8 cellular contexts compared by ENCODE assay signal in genomic region chr3:50251220-50251619, GRCh38. TPM values are rescaled to one million over a fixed set of nuclear protein-coding genes. Genes with fewer than 3 reads are reported as not detected.
DNase-seq lines count a peak whose midpoint lies in the region; ATAC-seq and TF ChIP-seq lines count a peak whose summit lies in the region.

No MANE protein-coding gene starts in this region.

- H3K4me1 Mint-ChIP-seq in CD8-positive, alpha-beta memory T cell = peaks cover 31 to 55% (median 33%) of the 10 kb centered on the region in 3 donors
- H3K4me1 Mint-ChIP-seq in T-helper 2 cell treated with Interferon-gamma antibody and Interleukin-4, amounts not matched to agents 5 μg/mL and 100 μg/mL, for 36 hours (ENCODE audit: low read depth) = peaks cover 25% of the 10 kb centered on the region
- peaks cover 55% of the 10 kb centered on the region for H3K4me1 Mint-ChIP-seq in endothelial cell (ENCODE audit: unreplicated experiment)

- peaks cover 0 to 2% of the 10 kb centered on the region in 2 donors for H3K27me3 Mint-ChIP-seq in CD8-positive, alpha-beta memory T cell
- H3K27me3 Mint-ChIP-seq in T-helper 2 cell treated with Interferon-gamma antibody and Interleukin-4, amounts not matched to agents 5 μg/mL and 100 μg/mL, for 36 hours (ENCODE audit: low read depth) = no peaks in the 10 kb centered on the region
- H3K27me3 Mint-ChIP-seq in endothelial cell (ENCODE audit: unreplicated experiment) = peaks cover 16% of the 10 kb centered on the region

- peaks cover 63% of the 10 kb centered on the region for H3K4me1 ChIP-seq in CD8-positive, alpha-beta memory T cell (ENCODE audit: insufficient read depth, low read length)
- peaks cover 55 to 75% of the 10 kb centered on the region in 2 donors for H3K4me1 ChIP-seq in gastrocnemius medialis

- intact Hi-C loops in gastrocnemius medialis (cut with DNase I; ENCODE audit: low total_unique reads) = no loop called here

- no peaks in the 10 kb centered on the region for H3K9me3 Mint-ChIP-seq in CD8-positive, alpha-beta memory T cell
- no peaks in the 10 kb centered on the region for H3K9me3 Mint-ChIP-seq in T-helper 2 cell treated with Interferon-gamma antibody and Interleukin-4, amounts not matched to agents 5 μg/mL and 100 μg/mL, for 36 hours
- no peaks in the 10 kb centered on the region for H3K9me3 Mint-ChIP-seq in endothelial cell (ENCODE audit: unreplicated experiment)

- no peak for TF ChIP-seq POLR2A in gastrocnemius medialis (IDR thresholded peaks at IDR 0.05)

- no peak overlapping the region for H3K4me3 Mint-ChIP-seq in CD8-positive, alpha-beta memory T cell
- H3K4me3 Mint-ChIP-seq in T-helper 2 cell treated with Interferon-gamma antibody and Interleukin-4, amounts not matched to agents 5 μg/mL and 100 μg/mL, for 36 hours = no peak overlapping the region
- H3K4me3 Mint-ChIP-seq in endothelial cell (ENCODE audit: unreplicated experiment) = peak overlapping the region; percentile 56

- H3K27ac Mint-ChIP-seq in CD8-positive, alpha-beta memory T cell = peak overlapping the region; percentile 47 to 90 (median 76)
- peak overlapping the region; percentile 36 for H3K27ac Mint-ChIP-seq in T-helper 2 cell treated with Interferon-gamma antibody and Interleukin-4, amounts not matched to agents 5 μg/mL and 100 μg/mL, for 36 hours
- peak overlapping the region; percentile 76 for H3K27ac Mint-ChIP-seq in endothelial cell (ENCODE audit: unreplicated experiment)

- POLR2A ChIA-PET in CD8-positive, alpha-beta memory T cell (lab: Charles Lee) = interaction anchor here (0.7 kb wide), 1 partner anchor 18 kb away, joined by 3 read pairs; no protein-coding TSS in a partner anchor

- H3K36me3 Mint-ChIP-seq in CD8-positive, alpha-beta memory T cell = peaks cover 0 to 68% (median 2%) of the 10 kb centered on the region in 3 donors
- peaks cover 34% of the 10 kb centered on the region for H3K36me3 Mint-ChIP-seq in T-helper 2 cell treated with Interferon-gamma antibody and Interleukin-4, amounts not matched to agents 5 μg/mL and 100 μg/mL, for 36 hours (ENCODE audit: low read depth)
- H3K36me3 Mint-ChIP-seq in endothelial cell (ENCODE audit: low read depth, unreplicated experiment) = peaks cover 26% of the 10 kb centered on the region

- H3K4me3 ChIP-seq in CD8-positive, alpha-beta memory T cell (ENCODE audit: low read length) = no peak overlapping the region
- no peak overlapping the region for H3K4me3 ChIP-seq in gastrocnemius medialis

- peaks cover 51% of the 10 kb centered on the region for H3K36me3 ChIP-seq in CD8-positive, alpha-beta memory T cell (ENCODE audit: insufficient read depth, low read length)
- peaks cover 0 to 14% of the 10 kb centered on the region in 2 donors for H3K36me3 ChIP-seq in gastrocnemius medialis

- CTCF ChIA-PET in CD8-positive, alpha-beta memory T cell (lab: Charles Lee) = interaction anchor here (0.7 to 7.3 kb wide), 5 partner anchors 7 to 28 kb away, joined by 3 to 241 read pairs (median 4); partner anchors contain the start of gene GNAI2

- no peaks in the 10 kb centered on the region for H3K9me3 ChIP-seq in CD8-positive, alpha-beta memory T cell (ENCODE audit: low read length)
- H3K9me3 ChIP-seq in gastrocnemius medialis = no peaks in the 10 kb centered on the region

- ATAC-seq in gastrocnemius medialis = no peak
- no peak for ATAC-seq in HG03025 (IDR thresholded peaks at IDR 0.05; ENCODE audit: low FRiP score, unreplicated experiment)

- no peaks in the 10 kb centered on the region for H3K27me3 ChIP-seq in CD8-positive, alpha-beta memory T cell (ENCODE audit: insufficient read depth, low read length, poor library complexity, severe bottlenecking)
- no peaks in the 10 kb centered on the region for H3K27me3 ChIP-seq in gastrocnemius medialis

- TF ChIP-seq CTCF in endothelial cell (IDR thresholded peaks at IDR 0.05; ENCODE audit: unreplicated experiment) (no peak), gastrocnemius medialis (IDR thresholded peaks at IDR 0.05 in 4 of 5, conservative IDR thresholded peaks at IDR 0.05 in 1 of 5) (no peak)

- in situ Hi-C loops in gastrocnemius medialis (cut with MboI; ENCODE audit: low sequenced_read_pairs in 4 of 4) = no loop called here

- no peak overlapping the region for H3K27ac ChIP-seq in CD8-positive, alpha-beta memory T cell (ENCODE audit: low read depth, low read length)
- H3K27ac ChIP-seq in gastrocnemius medialis = peak overlapping the region; percentile 80 to 96 (median 87)

- no peak for DNase-seq in CD8-positive, alpha-beta memory T cell
- DNase-seq in T-helper 2 cell treated with Interferon-gamma antibody and Interleukin-4, amounts not matched to agents 5 μg/mL and 100 μg/mL, for 36 hours (ENCODE audit: low spot score) = peak; percentile 63
- no peak for DNase-seq in endothelial cell (ENCODE audit: low spot score)
- no peak for DNase-seq in gastrocnemius medialis
- no peak for DNase-seq in NCI-H1417 (lab: John Stamatoyannopoulos, UW)
- no peak for DNase-seq in NCI-H128 (lab: John Stamatoyannopoulos, UW; ENCODE audit: unreplicated experiment)
- no peak for DNase-seq in GF-D8 (lab: John Stamatoyannopoulos, UW)

RNA-seq across cellular contexts. Expression of gene GNAI2, which starts 15.2 kb away (rescaled TPM):
- total RNA-seq in CD8-positive, alpha-beta memory T cell = 100 to 1,000 TPM; 259 to 265 TPM
- polyA plus RNA-seq in CD8-positive, alpha-beta memory T cell = 665 TPM
- 771 TPM for total RNA-seq in endothelial cell (ENCODE audit: unreplicated experiment)
- 10 to 100 TPM; 26.7 to 67.8 (median 39.8) TPM for total RNA-seq in gastrocnemius medialis

RNA-seq across cellular contexts. Expression of gene SEMA3B, which starts 17.7 kb away (rescaled TPM):
- under 1 TPM in 1 of 2 experiments, not detected in 1; 0.22 TPM for total RNA-seq in CD8-positive, alpha-beta memory T cell
- not detected for polyA plus RNA-seq in CD8-positive, alpha-beta memory T cell
- total RNA-seq in endothelial cell (ENCODE audit: unreplicated experiment) (1.7 TPM), gastrocnemius medialis (1 to 10 TPM; 1.7 to 3.1 (median 2.1) TPM)

RNA-seq across cellular contexts. Expression of gene LSMEM2, which starts 27.7 kb away (rescaled TPM):
- not detected for total RNA-seq in CD8-positive, alpha-beta memory T cell
- polyA plus RNA-seq in CD8-positive, alpha-beta memory T cell = not detected
- total RNA-seq in endothelial cell (ENCODE audit: unreplicated experiment) (0.18 TPM), gastrocnemius medialis (under 1 TPM in 3 of 4 donors, not detected in 1; 0.41 to 0.98 (median 0.49) TPM)

RNA-seq across cellular contexts. Expression of gene IFRD2, which starts 41.0 kb away (rescaled TPM):
- 100 to 1,000 TPM; 191 to 192 TPM for total RNA-seq in CD8-positive, alpha-beta memory T cell
- polyA plus RNA-seq in CD8-positive, alpha-beta memory T cell = 66.8 TPM
- total RNA-seq in endothelial cell (ENCODE audit: unreplicated experiment) (43.2 TPM), gastrocnemius medialis (100 to 1,000 TPM; 111 to 145 (median 127) TPM)

RNA-seq across cellular contexts. Expression of gene SLC38A3, which starts 46.1 kb away (rescaled TPM):
- total RNA-seq in CD8-positive, alpha-beta memory T cell = not detected
- polyA plus RNA-seq in CD8-positive, alpha-beta memory T cell = not detected
- total RNA-seq in endothelial cell (ENCODE audit: unreplicated experiment) = 0.56 TPM
- 1 to 10 TPM; 1.9 to 8.9 (median 5.0) TPM for total RNA-seq in gastrocnemius medialis
